In the genomic region with DNA sequence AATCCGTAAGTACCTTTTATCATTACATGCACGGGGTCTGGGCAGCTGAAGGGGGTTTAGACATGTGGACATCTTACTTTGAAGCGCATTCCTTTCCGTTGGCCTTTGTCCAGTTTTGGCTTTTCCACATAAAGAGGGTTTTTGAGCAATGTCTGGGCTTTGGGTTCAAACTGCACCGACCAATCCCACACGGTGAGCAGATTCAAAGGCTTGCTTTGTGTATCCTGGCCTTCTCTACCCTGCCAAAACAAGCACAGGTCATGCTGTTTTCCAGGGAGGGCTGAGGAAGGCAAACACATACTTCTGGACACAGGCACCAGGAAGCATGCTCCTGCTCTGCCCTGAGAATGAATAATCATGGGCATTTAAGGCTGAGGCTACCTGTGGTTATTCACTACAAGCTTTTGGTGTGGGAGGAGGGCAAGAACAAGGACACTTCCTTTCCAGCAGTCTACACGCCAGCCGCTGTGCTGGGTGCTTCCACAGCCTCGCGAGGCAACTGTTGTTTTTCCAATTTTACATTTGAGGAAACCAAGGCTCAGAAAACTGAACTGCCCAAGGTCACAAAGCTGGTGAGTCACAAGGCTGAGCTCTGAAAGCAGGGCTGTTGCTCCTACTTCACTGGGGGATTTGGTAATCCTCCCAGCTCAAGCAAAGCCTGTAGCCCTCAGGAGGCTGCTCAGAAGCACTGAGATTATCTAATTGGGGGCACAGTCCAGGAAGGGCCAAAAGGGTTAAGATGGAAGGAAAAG, we compare ENCODE assay signal across 8 cellular contexts. TPM values are rescaled to one million over a fixed set of nuclear protein-coding genes. Genes with fewer than 3 reads are reported as not detected.
DNase-seq lines count a peak whose midpoint lies in the region; ATAC-seq, FAIRE-seq and TF ChIP-seq lines count a peak whose summit lies in the region.

No MANE protein-coding gene starts in this region.

- CTCF ChIA-PET in HCT116 (lab: Charles Lee): interaction anchor here (1.0 to 4.9 kb wide), 3 partner anchors 95 to 356 kb away, joined by 3 to 40 read pairs (median 8); no protein-coding TSS in a partner anchor

- no peak for TF ChIP-seq RAD21 in HCT116 (IDR thresholded peaks at IDR 0.05; ENCODE audit: low read depth)

- RAD21 ChIA-PET in HCT116 (lab: Charles Lee; ENCODE audit: low non-redundant PET in 1 of 2, low total read pairs in 2 of 2, uncharacterized antibody in 2 of 2, unreplicated experiment in 2 of 2): no interaction called here

- H3K79me2 ChIP-seq in HCT116 (ENCODE audit: insufficient read depth, low read length): no peaks in the 10 kb centered on the region

- intact Hi-C loops in HCT116 (cut with micrococcal nuclease): loop anchor here (2.0 to 5.0 kb wide), 3 partner anchors 358 to 947 kb away; no protein-coding TSS in a partner anchor

- no peak overlapping the region for H3K4me2 ChIP-seq in HCT116 (ENCODE audit: low read length)

- no peak for ATAC-seq in HCT116

- H3K27me3 ChIP-seq in HCT116 (ENCODE audit: insufficient read depth, low read length) (no peaks in the 10 kb centered on the region), skeletal muscle tissue (ENCODE audit: control insufficient read depth in 3 of 3, insufficient read depth in 3 of 3, low read length in 3 of 3) (no peaks in the 10 kb centered on the region)

- no peak for TF ChIP-seq POLR2A in HCT116 (IDR thresholded peaks at IDR 0.05; ENCODE audit: borderline replicate concordance, extremely low read depth, insufficient read depth, insufficient read length)

- no peak overlapping the region for H2AFZ ChIP-seq in HCT116 (ENCODE audit: low read depth, low read length, poor library complexity, severe bottlenecking)

- no peaks in the 10 kb centered on the region for H3K9me2 ChIP-seq in HCT116 (ENCODE audit: insufficient read depth)

- H3K27ac ChIP-seq in HCT116 (ENCODE audit: low read depth, low read length): 0 out of 2 replicates have a peak overlapping the region, but pooled peaks have one; percentile 17
- H3K27ac ChIP-seq in skeletal muscle tissue (ENCODE audit: low read depth, low read length): peak overlapping the region; percentile 8

- no peaks in the 10 kb centered on the region for H3K9me3 ChIP-seq in HCT116 (ENCODE audit: control insufficient read depth in 1 of 2, insufficient read depth in 1 of 2, low read depth in 1 of 2, low read length in 2 of 2)
- no peaks in the 10 kb centered on the region for H3K9me3 ChIP-seq in skeletal muscle tissue (ENCODE audit: control insufficient read depth in 3 of 3, low read length in 3 of 3)

- POLR2A ChIA-PET in HCT116 (lab: Charles Lee): no interaction called here

- H3K4me1 ChIP-seq in HCT116 (ENCODE audit: control insufficient read depth in 1 of 2, insufficient read depth in 2 of 2, low read length in 2 of 2) (peaks cover 0 to 10% of the 10 kb centered on the region in 2 experiments; a peak in 2 of 4 replicates), skeletal muscle tissue (ENCODE audit: control insufficient read depth in 3 of 3, insufficient read depth in 3 of 3, low read length in 3 of 3) (peaks cover 17 to 25% (median 22%) of the 10 kb centered on the region in 3 donors)

- H3K4me3 ChIP-seq in HCT116 (replicated peaks in 1 of 2; ENCODE audit: low read depth in 1 of 2, low read length in 2 of 2): no peak overlapping the region
- no peak overlapping the region for H3K4me3 ChIP-seq in skeletal muscle tissue (ENCODE audit: low read length in 3 of 3)

- H3K36me3 ChIP-seq in HCT116 (ENCODE audit: control insufficient read depth in 1 of 2, insufficient read depth in 2 of 2, low read length in 2 of 2): peaks cover 0 to 9% of the 10 kb centered on the region in 2 experiments; a peak in 3 of 4 replicates
- peaks cover 16 to 44% (median 25%) of the 10 kb centered on the region in 3 donors for H3K36me3 ChIP-seq in skeletal muscle tissue (ENCODE audit: control insufficient read depth in 3 of 3, insufficient read depth in 3 of 3, low read length in 3 of 3)

- TF ChIP-seq CTCF in HCT116 (IDR thresholded peaks at IDR 0.05 in 2 of 3, conservative IDR thresholded peaks at IDR 0.05 in 1 of 3; ENCODE audit: borderline replicate concordance in 1 of 3, insufficient read depth in 1 of 3, low read depth in 2 of 3, low read length in 2 of 3): no peak

- BruUV-seq in HCT116 (replicated peaks; lab: Mats Ljungman, UMichigan): no TSS peak

- DNase-seq in HCT116 (ENCODE audit: low read depth, low spot score) (no peak), UCSD-AML1 (lab: John Stamatoyannopoulos, UW; ENCODE audit: unreplicated experiment) (peak; percentile 63), globus pallidus (ENCODE audit: low spot score) (peak; percentile 30), HTR-8/SVneo (ENCODE audit: insufficient read length, low spot score) (no peak), DMS79 treated with DMSO at 0.1 percent for 48 hours (lab: John Stamatoyannopoulos, UW) (no peak), NCI-H1694 treated with DMSO at 0.1 percent for 48 hours (lab: John Stamatoyannopoulos, UW) (no peak)
- no peak for DNase-seq in stimulated activated CD4-positive, alpha-beta T cell treated with anti-CD3 and anti-CD28 coated beads, Interleukin-2, amount 100 ng/mL, for 48 hours

- no peak overlapping the region for H3K9ac ChIP-seq in HCT116 (ENCODE audit: low read length)
- H3K9ac ChIP-seq in skeletal muscle tissue (ENCODE audit: low read depth in 1 of 3, low read length in 3 of 3): no peak overlapping the region

- FAIRE-seq in HTR-8/SVneo (lab: Jason Lieb, UNC): no peak

- no peaks in the 10 kb centered on the region for H4K20me1 ChIP-seq in HCT116 (ENCODE audit: insufficient read depth)

TF ChIP-seq in HCT116, 20 proteins besides CTCF, POLR2A, EP300 and RAD21:
- no peak for TF ChIP-seq YY1 (IDR thresholded peaks at IDR 0.05; ENCODE audit: extremely low read depth, insufficient replicate concordance, low read depth, low read length)

RNA-seq across cellular contexts. Expression of a gene that starts 59.8 kb away (rescaled TPM):
- total RNA-seq in HCT116 (2021; ENCODE audit: unreplicated experiment) (69.2 TPM), skeletal muscle tissue (50.6 TPM)
- polyA plus RNA-seq in HCT116 (2012): 31.2 and 32.0 TPM in 2 replicates

Comparison
In these comparisons a context has a peak if more than half of its experiments do, and no peak if none do; other contexts are left out.
1. DNase-seq: peak in UCSD-AML1 (single experiment) and globus pallidus (single experiment); none in HCT116 (single experiment), HTR-8/SVneo (single experiment), DMS79 treated with DMSO at 0.1 percent for 48 hours (single experiment), NCI-H1694 treated with DMSO at 0.1 percent for 48 hours (single experiment) and stimulated activated CD4-positive, alpha-beta T cell treated with anti-CD3 and anti-CD28 coated beads, Interleukin-2, amount 100 ng/mL, for 48 hours (0 of 2).